Comparison of ENCODE assay signal across 9 cellular contexts in the genomic region with DNA sequence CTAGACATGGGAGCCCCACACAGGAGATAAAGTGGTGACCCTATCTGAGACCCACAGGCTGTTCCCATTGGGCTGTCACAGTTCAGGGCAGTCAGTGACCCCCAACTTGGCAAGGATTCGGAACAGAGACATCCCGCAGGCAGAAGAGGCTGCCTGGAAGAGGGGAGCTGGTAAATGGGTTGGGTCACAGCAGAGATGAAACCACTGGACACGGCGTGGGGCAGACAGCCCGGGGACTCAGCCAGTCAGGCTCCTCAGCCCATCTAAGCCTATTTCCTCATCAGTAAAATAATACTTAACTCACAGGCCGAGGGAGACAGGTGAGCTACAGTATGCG. TPM values are rescaled to one million over a fixed set of nuclear protein-coding genes. Genes with fewer than 3 reads are reported as not detected.
A peak's percentile ranks its signal among the peaks of the same experiment; 100 is the strongest.
DNase-seq lines count a peak whose midpoint lies in the region; ATAC-seq, FAIRE-seq and TF ChIP-seq lines count a peak whose summit lies in the region.
"Had no signal": no experiment of that assay in that cellular context is flagged by ENCODE, and none has a peak within 500 bp of the region (broad histone marks: within the 10 kb centered on the region; RNA-seq: fewer than 3 reads in every experiment).

No MANE protein-coding gene starts in this region.

- no peak for TF ChIP-seq POLR2A in esophagus muscularis mucosa (IDR thresholded peaks at IDR 0.05; ENCODE audit: low read depth)

- H3K4me1 Mint-ChIP-seq in activated CD4-positive, alpha-beta T cell treated with anti-CD3 and anti-CD28 coated beads, Interleukin-2, amount 10 ng/mL, durations not matched to agents 24 days and 14 days: peaks cover 43% of the 10 kb centered on the region

- peaks cover 7% of the 10 kb centered on the region for H3K27me3 Mint-ChIP-seq in activated CD4-positive, alpha-beta T cell treated with anti-CD3 and anti-CD28 coated beads, Interleukin-2, amount 10 ng/mL, durations not matched to agents 24 days and 14 days

- H3K27ac ChIP-seq in SJCRH30 (no peak overlapping the region), esophagus muscularis mucosa (replicated peaks in 1 of 4) (peak overlapping the region in 2 of 4 donors; percentile 14 to 91), pancreas (no peak overlapping the region)

- in situ Hi-C loops in KBM-7 (cut with MboI; ENCODE audit: low pct_unique_long_range_greater_than_20kb, low sequenced_read_pairs): no loop called here

- peaks cover 21% of the 10 kb centered on the region for H3K36me3 Mint-ChIP-seq in activated CD4-positive, alpha-beta T cell treated with anti-CD3 and anti-CD28 coated beads, Interleukin-2, amount 10 ng/mL, durations not matched to agents 24 days and 14 days (ENCODE audit: low read depth)

- FAIRE-seq in pancreas (lab: Jason Lieb, UNC): no peak
- FAIRE-seq: kidney had no signal

- intact Hi-C loops in activated CD4-positive, alpha-beta T cell treated with anti-CD3 and anti-CD28 coated beads, Interleukin-2, amount 10 ng/mL, durations not matched to agents 24 days and 14 days (cut with micrococcal nuclease): no loop called here
- intact Hi-C loops in esophagus muscularis mucosa (cut with DNase I): no loop called here
- intact Hi-C loops in pancreas (cut with DNase I): no loop called here

- peak overlapping the region; percentile 60 for H3K27ac Mint-ChIP-seq in activated CD4-positive, alpha-beta T cell treated with anti-CD3 and anti-CD28 coated beads, Interleukin-2, amount 10 ng/mL, durations not matched to agents 24 days and 14 days

- WGBS in esophagus muscularis mucosa: 86% methylated on average over 7 of the region's 7 CpGs
- 77 to 79% methylated on average over 7 of the region's 7 CpGs for WGBS in pancreas, 2 donors

- peak; percentile 53 for DNase-seq in activated CD4-positive, alpha-beta T cell treated with anti-CD3 and anti-CD28 coated beads, Interleukin-2, amount 10 ng/mL, durations not matched to agents 24 days and 14 days
- DNase-seq in activated CD4-positive, alpha-beta T cell treated with anti-CD3 and anti-CD28 coated beads for 4 hours: no peak
- DNase-seq in SJCRH30 (no peak), esophagus muscularis mucosa (ENCODE audit: extremely low spot score) (peak; percentile 42), skeletal muscle cell (ENCODE audit: low read depth) (no peak), KBM-7 (no peak), pancreas (no peak), NCI-H2227 treated with DMSO at 0.1 percent for 48 hours (lab: John Stamatoyannopoulos, UW) (no peak)

- H3K9me3 ChIP-seq in SJCRH30 (replicated peaks) (no peaks in the 10 kb centered on the region), esophagus muscularis mucosa (no peaks in the 10 kb centered on the region), pancreas (no peaks in the 10 kb centered on the region)

- no peak for TF ChIP-seq EP300 in esophagus muscularis mucosa (IDR thresholded peaks at IDR 0.05)

- H3K9me3 Mint-ChIP-seq in activated CD4-positive, alpha-beta T cell treated with anti-CD3 and anti-CD28 coated beads, Interleukin-2, amount 10 ng/mL, durations not matched to agents 24 days and 14 days: no peaks in the 10 kb centered on the region

- H3K27me3 ChIP-seq in SJCRH30: no peaks in the 10 kb centered on the region
- H3K27me3 ChIP-seq in esophagus muscularis mucosa: no peaks in the 10 kb centered on the region
- H3K27me3 ChIP-seq in pancreas: no peaks in the 10 kb centered on the region

- H3K4me1 ChIP-seq in SJCRH30: peaks cover 10% of the 10 kb centered on the region; the same call in 1 of the 2 replicates
- peaks cover 19 to 29% (median 25%) of the 10 kb centered on the region in 4 donors for H3K4me1 ChIP-seq in esophagus muscularis mucosa
- peaks cover 0 to 11% (median 3%) of the 10 kb centered on the region in 3 donors for H3K4me1 ChIP-seq in pancreas

- H3K4me3 ChIP-seq in SJCRH30: peak overlapping the region; percentile 99
- H3K4me3 ChIP-seq in esophagus muscularis mucosa: peak overlapping the region in 3 of 4 donors; percentile 83 to 91 (median 88)
- H3K4me3 ChIP-seq in skeletal muscle cell (ENCODE audit: low read depth, low read length): peak overlapping the region; percentile 87
- H3K4me3 ChIP-seq in pancreas: no peak overlapping the region

- peak overlapping the region; percentile 91 for H3K4me3 Mint-ChIP-seq in activated CD4-positive, alpha-beta T cell treated with anti-CD3 and anti-CD28 coated beads, Interleukin-2, amount 10 ng/mL, durations not matched to agents 24 days and 14 days

- H3K36me3 ChIP-seq in SJCRH30: peaks cover 6% of the 10 kb centered on the region
- H3K36me3 ChIP-seq in esophagus muscularis mucosa: no peaks in the 10 kb centered on the region
- H3K36me3 ChIP-seq in pancreas: no peaks in the 10 kb centered on the region

- no peak for TF ChIP-seq CTCF in esophagus muscularis mucosa (IDR thresholded peaks at IDR 0.05)
- no peak for TF ChIP-seq CTCF in pancreas (IDR thresholded peaks at IDR 0.05)

- ATAC-seq in pancreas: no peak

RNA-seq across cellular contexts. Expression of a gene that starts 1.8 kb away (rescaled TPM):
- total RNA-seq in activated CD4-positive, alpha-beta T cell treated with anti-CD3 and anti-CD28 coated beads, Interleukin-2, amount 10 ng/mL, durations not matched to agents 24 days and 14 days: 99.0 and 102 TPM in 2 replicates
- 62.2 and 82.7 TPM in 2 replicates for total RNA-seq in SJCRH30 (2014; rRNA removed; shearing (Covaris generic))
- 10 to 100 TPM; 13.4 to 18.2 (median 16.1) TPM for total RNA-seq in esophagus muscularis mucosa
- 10 to 100 TPM; 10.6 to 18.1 (median 12.6) TPM for total RNA-seq in pancreas
- 10 to 100 TPM; 15.7 to 23.3 TPM for polyA plus RNA-seq in pancreas

RNA-seq across cellular contexts. Expression of a gene that starts 22.6 kb away (rescaled TPM):
- total RNA-seq in activated CD4-positive, alpha-beta T cell treated with anti-CD3 and anti-CD28 coated beads, Interleukin-2, amount 10 ng/mL, durations not matched to agents 24 days and 14 days: 14.6 and 16.5 TPM in 2 replicates
- 5.0 and 7.5 TPM in 2 replicates for total RNA-seq in SJCRH30 (2014; rRNA removed; shearing (Covaris generic))
- total RNA-seq in esophagus muscularis mucosa (10 to 100 TPM; 14.2 to 45.8 (median 32.1) TPM), pancreas (1 to 10 TPM; 1.5 to 6.9 (median 4.4) TPM)
- polyA plus RNA-seq in pancreas: 10 to 100 TPM; 12.9 to 31.4 TPM

RNA-seq across cellular contexts. Expression of a gene that starts 49.8 kb away (rescaled TPM):
- total RNA-seq in activated CD4-positive, alpha-beta T cell treated with anti-CD3 and anti-CD28 coated beads, Interleukin-2, amount 10 ng/mL, durations not matched to agents 24 days and 14 days: 46.2 and 51.6 TPM in 2 replicates
- total RNA-seq in SJCRH30 (2014; rRNA removed; shearing (Covaris generic)): 63.3 and 67.0 TPM in 2 replicates
- 10 to 100 TPM; 53.1 to 71.5 (median 56.5) TPM for total RNA-seq in esophagus muscularis mucosa
- 10 to 100 TPM in 5 of 6 donors, 1 to 10 TPM in 1; 7.7 to 25.4 (median 16.3) TPM for total RNA-seq in pancreas
- polyA plus RNA-seq in pancreas: 1 to 10 TPM; 3.5 to 7.9 TPM

Comparison
In these comparisons a context has a peak if more than half of its experiments do, and no peak if none do; other contexts are left out.
1. DNase-seq: peak in activated CD4-positive, alpha-beta T cell treated with anti-CD3 and anti-CD28 coated beads, Interleukin-2, amount 10 ng/mL, durations not matched to agents 24 days and 14 days (single experiment) and esophagus muscularis mucosa (single experiment); none in activated CD4-positive, alpha-beta T cell treated with anti-CD3 and anti-CD28 coated beads for 4 hours (0 of 2), SJCRH30 (0 of 2), skeletal muscle cell (single experiment), KBM-7 (single experiment), pancreas (0 of 6) and NCI-H2227 treated with DMSO at 0.1 percent for 48 hours (single experiment).
2. H3K4me3 ChIP-seq: peak in SJCRH30 (single experiment), esophagus muscularis mucosa (3 of 4) and skeletal muscle cell (single experiment); none in pancreas (0 of 4).